15 cellular contexts compared by ENCODE assay signal in genomic region chr13:77620138-77620537, GRCh38.
"Had no signal": no experiment of that assay in that cellular context is flagged by ENCODE, and none has a peak within 500 bp of the region (broad histone marks: within the 10 kb centered on the region; RNA-seq: fewer than 3 reads in every experiment).

No MANE protein-coding gene starts in this region.

- H3K9me3 Mint-ChIP-seq: activated T-cell treated with anti-CD3 and anti-CD28 coated beads, Interleukin-2, amount 50 U/mL, for 72 hours; central memory CD8-positive, alpha-beta T cell; naive thymus-derived CD8-positive, alpha-beta T cell had no signal

- ATAC-seq: activated T-cell treated with anti-CD3 and anti-CD28 coated beads, Interleukin-2, amount 50 U/mL, for 72 hours; left cardiac atrium; naive thymus-derived CD8-positive, alpha-beta T cell had no signal

- DNase-seq: activated CD4-positive, alpha-beta T cell treated with anti-CD3 and anti-CD28 coated beads for 1 hour; activated effector memory CD4-positive, alpha-beta T cell treated with anti-CD3 and anti-CD28 coated beads, Interleukin-2, amount 50 U/mL, for 16 hours; activated naive CD4-positive, alpha-beta T cell treated with anti-CD3 and anti-CD28 coated beads, Interleukin-2, amount 50 U/mL, for 16 hours; activated T-cell treated with anti-CD3 and anti-CD28 coated beads, Interleukin-2, amount 50 U/mL, for 72 hours; aorta; brain microvascular endothelial cell; effector CD8-positive, alpha-beta T cell; left cardiac atrium; mesendoderm; naive thymus-derived CD8-positive, alpha-beta T cell; stimulated activated naive CD4-positive, alpha-beta T cell; T-helper 2 cell; uterus; WERI-Rb-1 had no signal

- H3K4me3 Mint-ChIP-seq: activated T-cell treated with anti-CD3 and anti-CD28 coated beads, Interleukin-2, amount 50 U/mL, for 72 hours; central memory CD8-positive, alpha-beta T cell; naive thymus-derived CD8-positive, alpha-beta T cell had no signal

- H3K36me3 Mint-ChIP-seq: naive thymus-derived CD8-positive, alpha-beta T cell had no signal

- H3K27ac Mint-ChIP-seq: activated T-cell treated with anti-CD3 and anti-CD28 coated beads, Interleukin-2, amount 50 U/mL, for 72 hours; naive thymus-derived CD8-positive, alpha-beta T cell had no signal

- H3K4me1 Mint-ChIP-seq: central memory CD8-positive, alpha-beta T cell; naive thymus-derived CD8-positive, alpha-beta T cell had no signal
